In genomic region chr3:33063651-33064051, GRCh38 we compare ENCODE assay signal across 8 cellular contexts. TPM values are rescaled to one million over a fixed set of nuclear protein-coding genes. Genes with fewer than 3 reads are reported as not detected.
DNase-seq lines count a peak whose midpoint lies in the region; ATAC-seq and TF ChIP-seq lines count a peak whose summit lies in the region.

No MANE protein-coding gene starts in this region.

- peaks cover 0 to 99% (median 39%) of the 10 kb centered on the region in 6 donors for H3K36me3 ChIP-seq in spleen

- H3K4me1 ChIP-seq in spleen = peaks cover 17 to 60% (median 50%) of the 10 kb centered on the region in 6 donors

- no peaks in the 10 kb centered on the region for H3K9me3 Mint-ChIP-seq in activated T-cell treated with anti-CD3 and anti-CD28 coated beads, Interleukin-2, amount 50 U/mL, for 72 hours

- no peaks in the 10 kb centered on the region for H3K9me3 ChIP-seq in spleen

- no peak for TF ChIP-seq CTCF in spleen (IDR thresholded peaks at IDR 0.05 in 8 of 11, conservative IDR thresholded peaks at IDR 0.05 in 3 of 11)

- no peak for TF ChIP-seq POLR2A in spleen (IDR thresholded peaks at IDR 0.05)

- H3K27ac Mint-ChIP-seq in activated T-cell treated with anti-CD3 and anti-CD28 coated beads, Interleukin-2, amount 50 U/mL, for 72 hours = peak overlapping the region; percentile 97

- intact Hi-C loops in spleen (cut with DNase I; ENCODE audit: low total_unique reads) = no loop called here

- H3K4me1 Mint-ChIP-seq in activated T-cell treated with anti-CD3 and anti-CD28 coated beads, Interleukin-2, amount 50 U/mL, for 72 hours (ENCODE audit: low read depth) = peaks cover 67% of the 10 kb centered on the region

- 39 to 69% (median 57%) methylated on average over 4 of the region's 4 CpGs for WGBS in spleen, 5 donors

- peak overlapping the region; percentile 46 to 52 for H3K4me3 Mint-ChIP-seq in activated T-cell treated with anti-CD3 and anti-CD28 coated beads, Interleukin-2, amount 50 U/mL, for 72 hours

- H3K36me3 Mint-ChIP-seq in activated T-cell treated with anti-CD3 and anti-CD28 coated beads, Interleukin-2, amount 50 U/mL, for 72 hours (ENCODE audit: insufficient read depth in 2 of 2) = peaks cover 3 to 8% of the 10 kb centered on the region in 2 donors

- no peaks in the 10 kb centered on the region for H3K27me3 ChIP-seq in spleen (replicated peaks in 1 of 7)

- H3K27me3 Mint-ChIP-seq in activated T-cell treated with anti-CD3 and anti-CD28 coated beads, Interleukin-2, amount 50 U/mL, for 72 hours (ENCODE audit: low read depth) = no peaks in the 10 kb centered on the region

- H3K27ac ChIP-seq in spleen = peak overlapping the region in 6 of 8 donors; percentile 1 to 72 (median 60)

- no peak overlapping the region for H3K4me3 ChIP-seq in spleen

- peak; percentile 70 to 77 for DNase-seq in activated T-cell treated with anti-CD3 and anti-CD28 coated beads, Interleukin-2, amount 50 U/mL, for 72 hours
- DNase-seq in spleen = no peak
- no peak for DNase-seq in hepatic stellate cell (ENCODE audit: low spot score)
- no peak for DNase-seq in GF-D8 (lab: John Stamatoyannopoulos, UW)

- ATAC-seq in GM18498 (IDR thresholded peaks at IDR 0.05; ENCODE audit: unreplicated experiment) (peak; percentile 71), HG03520 (IDR thresholded peaks at IDR 0.05; ENCODE audit: unreplicated experiment) (peak; percentile 41), GM19324 (IDR thresholded peaks at IDR 0.05; ENCODE audit: low FRiP score, unreplicated experiment) (no peak), GM21515 (IDR thresholded peaks at IDR 0.05; ENCODE audit: unreplicated experiment) (no peak)
- ATAC-seq in activated T-cell treated with anti-CD3 and anti-CD28 coated beads, Interleukin-2, amount 50 U/mL, for 72 hours (replicated peaks in 1 of 2) = peak; percentile 51 to 64

RNA-seq across cellular contexts. Expression of gene GLB1, which starts 33.3 kb away (rescaled TPM):
- 10 to 100 TPM; 54.1 to 55.0 TPM for total RNA-seq in activated T-cell treated with anti-CD3 and anti-CD28 coated beads, Interleukin-2, amount 50 U/mL, for 72 hours
- 10 to 100 TPM; 53.2 to 90.0 (median 71.6) TPM for total RNA-seq in spleen
- polyA plus RNA-seq in spleen = 10 to 100 TPM; 13.2 to 14.4 (median 13.8) TPM

RNA-seq across cellular contexts. Expression of gene TMPPE, which starts 33.3 kb away (rescaled TPM):
- 1 to 10 TPM; 5.5 to 7.6 TPM for total RNA-seq in activated T-cell treated with anti-CD3 and anti-CD28 coated beads, Interleukin-2, amount 50 U/mL, for 72 hours
- 10 to 100 TPM; 12.5 to 23.8 (median 16.5) TPM for total RNA-seq in spleen
- under 1 TPM; 0.09 to 0.51 (median 0.12) TPM for polyA plus RNA-seq in spleen

RNA-seq across cellular contexts. Expression of gene CRTAP, which starts 50.2 kb away (rescaled TPM):
- total RNA-seq in activated T-cell treated with anti-CD3 and anti-CD28 coated beads, Interleukin-2, amount 50 U/mL, for 72 hours = 10 to 100 TPM; 44.0 to 62.1 TPM
- total RNA-seq in spleen = 100 to 1,000 TPM in 5 of 7 donors, 10 to 100 TPM in 2; 64.8 to 156 (median 119) TPM
- polyA plus RNA-seq in spleen = 10 to 100 TPM; 37.9 to 46.8 (median 38.1) TPM

Comparison
In these comparisons a context has a peak if more than half of its experiments do, and no peak if none do; other contexts are left out.
1. ATAC-seq: peak in GM18498 (single experiment), HG03520 (single experiment) and activated T-cell treated with anti-CD3 and anti-CD28 coated beads, Interleukin-2, amount 50 U/mL, for 72 hours (2 of 2); none in GM19324 (single experiment) and GM21515 (single experiment).
2. DNase-seq: peak in activated T-cell treated with anti-CD3 and anti-CD28 coated beads, Interleukin-2, amount 50 U/mL, for 72 hours (2 of 2); none in spleen (single experiment), hepatic stellate cell (single experiment) and GF-D8 (single experiment).